ENCODE assay signal across 19 cellular contexts in the genomic region with DNA sequence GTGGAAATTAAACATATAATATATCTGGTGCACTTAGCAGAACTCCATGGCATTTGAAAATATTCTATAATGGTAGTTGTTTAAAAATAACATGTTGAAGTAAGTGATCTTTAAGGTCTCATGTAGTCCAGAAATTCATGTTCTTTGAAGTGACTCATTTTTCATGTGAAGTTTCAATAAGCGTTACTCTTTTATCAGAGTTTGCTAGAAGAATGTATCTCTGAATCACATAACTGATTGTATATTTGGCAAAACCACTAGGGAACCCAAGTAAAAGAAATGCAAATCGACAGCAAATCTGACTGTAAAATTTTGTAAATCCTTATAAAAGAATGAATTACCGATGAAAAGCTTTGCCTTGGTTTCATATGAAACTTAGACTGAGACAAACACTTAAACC.
DNase-seq lines count a peak whose midpoint lies in the region; ATAC-seq and TF ChIP-seq lines count a peak whose summit lies in the region.
"Had no signal": no experiment of that assay in that cellular context is flagged by ENCODE, and none has a peak within 500 bp of the region (broad histone marks: within the 10 kb centered on the region; RNA-seq: fewer than 3 reads in every experiment).

No MANE protein-coding gene starts in this region.

- no peak for DNase-seq in activated T-cell treated with anti-CD3 and anti-CD28 coated beads, Interleukin-2, amount 50 U/mL, for 72 hours
- no peak for DNase-seq in activated T-cell treated with anti-CD3 and anti-CD28 coated beads, Interleukin-2, amount 50 U/mL, for 48 hours
- DNase-seq in activated T-helper 2 cell treated with anti-CD3 and anti-CD28 coated beads, Interferon-gamma antibody, Interleukin-2, Interleukin-4, amounts not matched to agents 10 μg/mL and 5 μg/mL and 100 μg/mL, durations not matched to agents 14 hours and 24 hours and 36 hours (ENCODE audit: low spot score) = no peak
- DNase-seq in neural progenitor cell (ENCODE audit: low spot score) (no peak), caudate nucleus (lab: John Stamatoyannopoulos, UW) (no peak), NCI-H1092 treated with DMSO at 0.1 percent for 48 hours (lab: John Stamatoyannopoulos, UW) (no peak)
- DNase-seq: AML-193; Caco-2; Calu3; CD4-positive, alpha-beta T cell; CD8-positive, alpha-beta T cell; DMS79 treated with DMSO at 0.1 percent for 48 hours; GF-D8 had no signal

- H3K36me3 Mint-ChIP-seq in activated T-cell treated with anti-CD3 and anti-CD28 coated beads, Interleukin-2, amount 50 U/mL, for 72 hours (ENCODE audit: insufficient read depth in 2 of 2) = no peaks in the 10 kb centered on the region
- no peaks in the 10 kb centered on the region for H3K36me3 Mint-ChIP-seq in activated T-helper 2 cell treated with anti-CD3 and anti-CD28 coated beads, Interferon-gamma antibody, Interleukin-2, Interleukin-4, amounts not matched to agents 10 μg/mL and 5 μg/mL and 100 μg/mL, durations not matched to agents 14 hours and 24 hours and 36 hours (ENCODE audit: low read depth)
- peaks cover 2% of the 10 kb centered on the region for H3K36me3 Mint-ChIP-seq in neural progenitor cell
- H3K36me3 Mint-ChIP-seq: CD8-positive, alpha-beta T cell had no signal

- H3K4me3 Mint-ChIP-seq in activated T-cell treated with anti-CD3 and anti-CD28 coated beads, Interleukin-2, amount 50 U/mL, for 72 hours = peak overlapping the region in 1 of 2 donors; percentile 51
- no peak overlapping the region for H3K4me3 Mint-ChIP-seq in activated T-helper 2 cell treated with anti-CD3 and anti-CD28 coated beads, Interferon-gamma antibody, Interleukin-2, Interleukin-4, amounts not matched to agents 10 μg/mL and 5 μg/mL and 100 μg/mL, durations not matched to agents 14 hours and 24 hours and 36 hours (ENCODE audit: low read depth)
- H3K4me3 Mint-ChIP-seq in neural progenitor cell = no peak overlapping the region
- H3K4me3 Mint-ChIP-seq: B cell; CD4-positive, alpha-beta T cell; CD8-positive, alpha-beta T cell had no signal

- no peaks in the 10 kb centered on the region for H4K20me1 ChIP-seq in neural progenitor cell (ENCODE audit: low read depth)
- H4K20me1 ChIP-seq: BLaER1 treated with 17β-estradiol and CSF1 and Interleukin-3, amounts not matched to agents 10 nM and 100 nM had no signal

- intact Hi-C loops in activated T-helper 2 cell treated with anti-CD3 and anti-CD28 coated beads, Interferon-gamma antibody, Interleukin-2, Interleukin-4, amounts not matched to agents 10 μg/mL and 5 μg/mL and 100 μg/mL, durations not matched to agents 14 hours and 24 hours and 36 hours (cut with micrococcal nuclease) = loop anchor here (1.0 to 5.0 kb wide), 2 partner anchors 9 to 463 kb away; partner anchors contain the start of gene TMTC2

- no peaks in the 10 kb centered on the region for H3K36me3 ChIP-seq in neural progenitor cell
- H3K36me3 ChIP-seq: BLaER1 treated with 17β-estradiol and CSF1 and Interleukin-3, amounts not matched to agents 10 nM and 100 nM had no signal

- H3K4me1 Mint-ChIP-seq in activated T-cell treated with anti-CD3 and anti-CD28 coated beads, Interleukin-2, amount 50 U/mL, for 72 hours (ENCODE audit: low read depth) = peaks cover 12% of the 10 kb centered on the region
- peaks cover 6% of the 10 kb centered on the region for H3K4me1 Mint-ChIP-seq in activated T-helper 2 cell treated with anti-CD3 and anti-CD28 coated beads, Interferon-gamma antibody, Interleukin-2, Interleukin-4, amounts not matched to agents 10 μg/mL and 5 μg/mL and 100 μg/mL, durations not matched to agents 14 hours and 24 hours and 36 hours (ENCODE audit: low read depth)
- peaks cover 41% of the 10 kb centered on the region for H3K4me1 Mint-ChIP-seq in neural progenitor cell
- H3K4me1 Mint-ChIP-seq: B cell had no signal

- H3K27ac ChIP-seq in neural progenitor cell (no peak overlapping the region), caudate nucleus (ENCODE audit: low read depth, low read length) (no peak overlapping the region)
- H3K27ac ChIP-seq: 22Rv1; A549; BLaER1 treated with 17β-estradiol and CSF1 and Interleukin-3, amounts not matched to agents 10 nM and 100 nM; C4-2B had no signal

- no peaks in the 10 kb centered on the region for H3K27me3 ChIP-seq in neural progenitor cell
- H3K27me3 ChIP-seq: BLaER1 treated with 17β-estradiol and CSF1 and Interleukin-3, amounts not matched to agents 10 nM and 100 nM had no signal

- TF ChIP-seq CTCF in neural progenitor cell (IDR thresholded peaks at IDR 0.05) = no peak

- no peaks in the 10 kb centered on the region for H3K27me3 Mint-ChIP-seq in activated T-cell treated with anti-CD3 and anti-CD28 coated beads, Interleukin-2, amount 50 U/mL, for 72 hours (ENCODE audit: low read depth)
- no peaks in the 10 kb centered on the region for H3K27me3 Mint-ChIP-seq in activated T-helper 2 cell treated with anti-CD3 and anti-CD28 coated beads, Interferon-gamma antibody, Interleukin-2, Interleukin-4, amounts not matched to agents 10 μg/mL and 5 μg/mL and 100 μg/mL, durations not matched to agents 14 hours and 24 hours and 36 hours (ENCODE audit: low read depth)
- H3K27me3 Mint-ChIP-seq in neural progenitor cell (ENCODE audit: insufficient read depth, low read depth) = no peaks in the 10 kb centered on the region
- H3K27me3 Mint-ChIP-seq: B cell; CD4-positive, alpha-beta T cell had no signal

- H3F3A ChIP-seq in neural progenitor cell (ENCODE audit: low read depth) = no peaks in the 10 kb centered on the region

- peak; percentile 22 to 59 for ATAC-seq in activated T-cell treated with anti-CD3 and anti-CD28 coated beads, Interleukin-2, amount 50 U/mL, for 72 hours (replicated peaks in 1 of 2)
- no peak for ATAC-seq in GM18511 (IDR thresholded peaks at IDR 0.05; ENCODE audit: unreplicated experiment)
- ATAC-seq: A549; CD8-positive, alpha-beta T cell had no signal

- H3K9ac ChIP-seq in neural progenitor cell = no peak overlapping the region
- H3K9ac ChIP-seq: BLaER1 treated with 17β-estradiol and CSF1 and Interleukin-3, amounts not matched to agents 10 nM and 100 nM had no signal

- no peaks in the 10 kb centered on the region for H3K79me2 ChIP-seq in neural progenitor cell (ENCODE audit: low read depth)

- peak overlapping the region; percentile 8 for H3K27ac Mint-ChIP-seq in activated T-cell treated with anti-CD3 and anti-CD28 coated beads, Interleukin-2, amount 50 U/mL, for 72 hours
- peak overlapping the region; percentile 22 for H3K27ac Mint-ChIP-seq in activated T-helper 2 cell treated with anti-CD3 and anti-CD28 coated beads, Interferon-gamma antibody, Interleukin-2, Interleukin-4, amounts not matched to agents 10 μg/mL and 5 μg/mL and 100 μg/mL, durations not matched to agents 14 hours and 24 hours and 36 hours
- H3K27ac Mint-ChIP-seq in neural progenitor cell = peak overlapping the region; percentile 100
- H3K27ac Mint-ChIP-seq: B cell; CD4-positive, alpha-beta T cell; CD8-positive, alpha-beta T cell had no signal

- H3K4me2 ChIP-seq in neural progenitor cell = no peak overlapping the region
- H3K4me2 ChIP-seq: A549; BLaER1 treated with 17β-estradiol and CSF1 and Interleukin-3, amounts not matched to agents 10 nM and 100 nM had no signal

- no peaks in the 10 kb centered on the region for H3K9me3 Mint-ChIP-seq in activated T-cell treated with anti-CD3 and anti-CD28 coated beads, Interleukin-2, amount 50 U/mL, for 72 hours
- no peaks in the 10 kb centered on the region for H3K9me3 Mint-ChIP-seq in activated T-helper 2 cell treated with anti-CD3 and anti-CD28 coated beads, Interferon-gamma antibody, Interleukin-2, Interleukin-4, amounts not matched to agents 10 μg/mL and 5 μg/mL and 100 μg/mL, durations not matched to agents 14 hours and 24 hours and 36 hours
- peaks cover 3% of the 10 kb centered on the region for H3K9me3 Mint-ChIP-seq in neural progenitor cell
- H3K9me3 Mint-ChIP-seq: CD4-positive, alpha-beta T cell; CD8-positive, alpha-beta T cell had no signal

- peaks cover 6% of the 10 kb centered on the region for H3K4me1 ChIP-seq in neural progenitor cell
- H3K4me1 ChIP-seq: A549; BLaER1 treated with 17β-estradiol and CSF1 and Interleukin-3, amounts not matched to agents 10 nM and 100 nM; Caco-2 had no signal

- no peaks in the 10 kb centered on the region for H3K9me3 ChIP-seq in neural progenitor cell (ENCODE audit: low read depth)
- H3K9me3 ChIP-seq: A549; BLaER1 treated with 17β-estradiol and CSF1 and Interleukin-3, amounts not matched to agents 10 nM and 100 nM; Caco-2 had no signal

- H3K4me3 ChIP-seq in neural progenitor cell = no peak overlapping the region
- H3K4me3 ChIP-seq: A549; BLaER1 treated with 17β-estradiol and CSF1 and Interleukin-3, amounts not matched to agents 10 nM and 100 nM had no signal

- H2AFZ ChIP-seq in neural progenitor cell (replicated peaks) = no peak overlapping the region

Comparison
In these comparisons a context has a peak if more than half of its experiments do, and no peak if none do; other contexts are left out.
1. H3K27ac Mint-ChIP-seq: peak in every context shown above with its lines; median percentile 100 in neural progenitor cell; 22 in activated T-helper 2 cell treated with anti-CD3 and anti-CD28 coated beads, Interferon-gamma antibody, Interleukin-2, Interleukin-4, amounts not matched to agents 10 μg/mL and 5 μg/mL and 100 μg/mL, durations not matched to agents 14 hours and 24 hours and 36 hours; 8 in activated T-cell treated with anti-CD3 and anti-CD28 coated beads, Interleukin-2, amount 50 U/mL, for 72 hours.